ENCODE assay signal across 8 cellular contexts in the genomic region with DNA sequence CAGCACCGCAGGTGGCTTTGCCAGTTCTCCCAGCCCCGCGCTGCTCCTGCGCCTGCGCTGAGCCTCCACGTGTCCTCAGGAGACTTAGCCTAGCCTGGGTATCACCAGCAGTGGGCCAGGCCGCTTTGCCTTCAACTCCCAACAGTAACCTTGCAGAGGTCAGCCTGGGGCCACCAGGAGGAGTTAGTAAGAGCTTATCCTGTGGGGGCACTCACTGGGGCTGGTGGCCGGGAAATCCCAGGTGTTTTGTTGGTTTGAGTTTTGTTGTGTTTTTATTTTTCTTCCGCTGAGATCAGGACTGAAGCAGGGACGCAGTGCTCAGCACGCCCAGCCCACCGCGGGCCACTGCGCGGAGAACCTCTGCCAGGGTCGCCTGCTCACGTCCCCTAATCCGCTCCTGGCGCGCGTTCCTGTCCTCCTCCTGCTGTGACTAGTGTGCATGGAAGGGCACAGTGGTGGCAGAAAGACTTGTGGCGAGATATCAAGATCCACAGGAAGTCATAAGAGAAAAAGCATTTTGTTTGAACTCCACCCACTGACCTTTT.
DNase-seq lines count a peak whose midpoint lies in the region; ATAC-seq and TF ChIP-seq lines count a peak whose summit lies in the region.

No MANE protein-coding gene starts in this region.

- TF ChIP-seq CTCF in colonic mucosa (IDR thresholded peaks at IDR 0.05): no peak

- H3K9ac ChIP-seq in colonic mucosa (ENCODE audit: low read depth in 2 of 2, low read length in 2 of 2) (no peak overlapping the region), mucosa of rectum (ENCODE audit: low read depth in 1 of 2, low read length in 2 of 2) (no peak overlapping the region)

- no peaks in the 10 kb centered on the region for H3K36me3 ChIP-seq in colonic mucosa
- no peaks in the 10 kb centered on the region for H3K36me3 ChIP-seq in mucosa of rectum (ENCODE audit: control insufficient read depth in 2 of 2, insufficient read depth in 2 of 2, low read length in 2 of 2)

- H3K4me1 ChIP-seq in colonic mucosa (no peaks in the 10 kb centered on the region), mucosa of rectum (ENCODE audit: control insufficient read depth in 2 of 2, insufficient read depth in 2 of 2, low read length in 2 of 2) (no peaks in the 10 kb centered on the region)

- ATAC-seq in stimulated activated naive CD8-positive, alpha-beta T cell treated with anti-CD3 and anti-CD28 coated beads, Interleukin-15, Interleukin-2, amounts not matched to agents 100 U/mL and 50 U/mL, for 24 hours: peak; percentile 70
- ATAC-seq in HG03442 (IDR thresholded peaks at IDR 0.05; ENCODE audit: unreplicated experiment): no peak

- H3K9me3 ChIP-seq in colonic mucosa (no peaks in the 10 kb centered on the region), mucosa of rectum (ENCODE audit: control insufficient read depth in 2 of 2, low read length in 2 of 2) (no peaks in the 10 kb centered on the region)

- peak; percentile 74 for DNase-seq in HuH-7 (ENCODE audit: low spot score)
- peak; percentile 17 for DNase-seq in activated CD4-positive, alpha-beta T cell treated with anti-CD3 and anti-CD28 coated beads for 1 hour
- peak; percentile 23 for DNase-seq in colonic mucosa
- peak; percentile 46 for DNase-seq in stimulated activated naive CD8-positive, alpha-beta T cell treated with anti-CD3 and anti-CD28 coated beads, Interleukin-15, Interleukin-2, amounts not matched to agents 100 U/mL and 50 U/mL, for 24 hours
- DNase-seq in SKM-1 (lab: John Stamatoyannopoulos, UW; ENCODE audit: unreplicated experiment): no peak
- no peak for DNase-seq in RKO (ENCODE audit: low spot score)

- intact Hi-C loops in colonic mucosa (cut with DNase I): no loop called here

- H3K27me3 ChIP-seq in colonic mucosa (no peaks in the 10 kb centered on the region), mucosa of rectum (ENCODE audit: control insufficient read depth in 2 of 2, insufficient read depth in 2 of 2, low read length in 2 of 2) (no peaks in the 10 kb centered on the region)

- H3K27ac ChIP-seq in colonic mucosa (no peak overlapping the region), mucosa of rectum (ENCODE audit: low read depth in 2 of 2, low read length in 2 of 2) (peak overlapping the region; percentile 39 to 69)

- H3K4me3 ChIP-seq in colonic mucosa (no peak overlapping the region), mucosa of rectum (ENCODE audit: low read length in 2 of 2) (peak overlapping the region in 1 of 2 donors; percentile 10)

Comparison
In these comparisons a context has a peak if more than half of its experiments do, and no peak if none do; other contexts are left out.
1. DNase-seq: peak in HuH-7 (single experiment), activated CD4-positive, alpha-beta T cell treated with anti-CD3 and anti-CD28 coated beads for 1 hour (single experiment), colonic mucosa (single experiment) and stimulated activated naive CD8-positive, alpha-beta T cell treated with anti-CD3 and anti-CD28 coated beads, Interleukin-15, Interleukin-2, amounts not matched to agents 100 U/mL and 50 U/mL, for 24 hours (single experiment); none in SKM-1 (single experiment) and RKO (single experiment).